In the genomic region with DNA sequence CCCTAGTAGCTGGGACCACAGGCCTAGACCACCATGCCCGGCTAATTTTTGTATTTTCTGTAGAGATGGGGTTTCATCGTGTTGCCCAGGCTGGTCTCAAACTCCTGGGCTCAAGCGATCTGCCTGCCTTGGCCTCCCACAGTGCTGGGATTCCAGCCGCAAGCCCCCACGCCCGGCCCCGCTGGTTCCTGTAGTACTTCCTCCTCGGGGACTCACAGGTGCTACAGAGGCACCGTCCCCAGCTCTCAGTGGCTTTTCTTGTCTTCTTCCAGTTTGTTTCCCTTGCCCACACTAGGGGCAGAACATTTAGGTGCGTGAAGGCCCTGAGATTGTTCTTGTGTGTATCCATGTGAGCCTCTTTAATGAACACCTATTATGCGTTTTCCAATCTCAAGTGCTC, we compare ENCODE assay signal across 14 cellular contexts. TPM values are rescaled to one million over a fixed set of nuclear protein-coding genes. Genes with fewer than 3 reads are reported as not detected.
DNase-seq lines count a peak whose midpoint lies in the region; ATAC-seq and TF ChIP-seq lines count a peak whose summit lies in the region.
"Had no signal": no experiment of that assay in that cellular context is flagged by ENCODE, and none has a peak within 500 bp of the region (broad histone marks: within the 10 kb centered on the region; RNA-seq: fewer than 3 reads in every experiment).

No MANE protein-coding gene starts in this region.

- H3K4me1 Mint-ChIP-seq in T-helper 1 cell treated with Interleukin-12 subunit alpha and Interleukin-12 subunit beta and Interleukin-4 antibody, amounts not matched to agents 30 μg/mL and 1 μg/mL, for 36 hours (ENCODE audit: low read depth), result peaks cover 49% of the 10 kb centered on the region
- H3K4me1 Mint-ChIP-seq in central memory CD8-positive, alpha-beta T cell, result peaks cover 64% of the 10 kb centered on the region
- peaks cover 76% of the 10 kb centered on the region for H3K4me1 Mint-ChIP-seq in stimulated activated effector memory CD8-positive, alpha-beta T cell treated with anti-CD3 and anti-CD28 coated beads, Interleukin-12 subunit alpha, Interleukin-12 subunit beta, amount 100 ng/mL, for 72 hours
- H3K4me1 Mint-ChIP-seq: mesothelial cell of epicardium had no signal

- no peaks in the 10 kb centered on the region for H3K9me3 ChIP-seq in MM.1S (replicated peaks; ENCODE audit: insufficient read depth, low read length)
- H3K9me3 ChIP-seq: HAP-1 had no signal

- peak overlapping the region; percentile 89 for H3K27ac Mint-ChIP-seq in T-helper 1 cell treated with Interleukin-12 subunit alpha and Interleukin-12 subunit beta and Interleukin-4 antibody, amounts not matched to agents 30 μg/mL and 1 μg/mL, for 36 hours
- H3K27ac Mint-ChIP-seq in central memory CD8-positive, alpha-beta T cell (ENCODE audit: low read depth), result peak overlapping the region; percentile 95
- peak overlapping the region; percentile 83 for H3K27ac Mint-ChIP-seq in stimulated activated effector memory CD8-positive, alpha-beta T cell treated with anti-CD3 and anti-CD28 coated beads, Interleukin-12 subunit alpha, Interleukin-12 subunit beta, amount 100 ng/mL, for 72 hours
- H3K27ac Mint-ChIP-seq: mesothelial cell of epicardium had no signal

- H3K27me3 Mint-ChIP-seq in T-helper 1 cell treated with Interleukin-12 subunit alpha and Interleukin-12 subunit beta and Interleukin-4 antibody, amounts not matched to agents 30 μg/mL and 1 μg/mL, for 36 hours (ENCODE audit: low read depth), result peaks cover 33% of the 10 kb centered on the region
- H3K27me3 Mint-ChIP-seq in central memory CD8-positive, alpha-beta T cell, result no peaks in the 10 kb centered on the region

- peak overlapping the region; percentile 81 for H3K4me3 Mint-ChIP-seq in T-helper 1 cell treated with Interleukin-12 subunit alpha and Interleukin-12 subunit beta and Interleukin-4 antibody, amounts not matched to agents 30 μg/mL and 1 μg/mL, for 36 hours
- H3K4me3 Mint-ChIP-seq in central memory CD8-positive, alpha-beta T cell, result peak overlapping the region; percentile 80
- peak overlapping the region; percentile 71 for H3K4me3 Mint-ChIP-seq in stimulated activated effector memory CD8-positive, alpha-beta T cell treated with anti-CD3 and anti-CD28 coated beads, Interleukin-12 subunit alpha, Interleukin-12 subunit beta, amount 100 ng/mL, for 72 hours
- H3K4me3 Mint-ChIP-seq: mesothelial cell of epicardium had no signal

- no peaks in the 10 kb centered on the region for H4K20me1 ChIP-seq in MM.1S (ENCODE audit: insufficient read depth, low read length)

- DNase-seq in T-helper 1 cell (no peak), MM.1S (peak; percentile 78), NCI-H345 treated with DMSO at 0.1 percent for 48 hours (lab: John Stamatoyannopoulos, UW; ENCODE audit: unreplicated experiment) (no peak), mucosa of gallbladder (ENCODE audit: low spot score) (no peak), GM19238 (ENCODE audit: insufficient read length, low spot score) (no peak)
- DNase-seq in central memory CD8-positive, alpha-beta T cell (ENCODE audit: low spot score in 2 of 2), result no peak
- peak in 1 of 2 donors; percentile 49 for DNase-seq in stimulated activated effector memory CD8-positive, alpha-beta T cell treated with anti-CD3 and anti-CD28 coated beads, Interleukin-12 subunit alpha, Interleukin-12 subunit beta, amount 100 ng/mL, for 72 hours (ENCODE audit: low spot score in 2 of 2)
- DNase-seq: 8988T, IMR-90, NCI-H2081 treated with DMSO at 0.1 percent for 48 hours had no signal

- no peaks in the 10 kb centered on the region for H3K9me2 ChIP-seq in MM.1S (replicated peaks; ENCODE audit: insufficient read depth, low read length)

- no peaks in the 10 kb centered on the region for H3K36me3 ChIP-seq in MM.1S (replicated peaks; ENCODE audit: insufficient read depth, low read length)
- H3K36me3 ChIP-seq: HAP-1 had no signal

- H3K9me3 Mint-ChIP-seq in T-helper 1 cell treated with Interleukin-12 subunit alpha and Interleukin-12 subunit beta and Interleukin-4 antibody, amounts not matched to agents 30 μg/mL and 1 μg/mL, for 36 hours, result peaks cover 18% of the 10 kb centered on the region
- no peaks in the 10 kb centered on the region for H3K9me3 Mint-ChIP-seq in central memory CD8-positive, alpha-beta T cell
- H3K9me3 Mint-ChIP-seq in stimulated activated effector memory CD8-positive, alpha-beta T cell treated with anti-CD3 and anti-CD28 coated beads, Interleukin-12 subunit alpha, Interleukin-12 subunit beta, amount 100 ng/mL, for 72 hours, result peaks cover 4% of the 10 kb centered on the region

- peaks cover 46% of the 10 kb centered on the region for H3F3A ChIP-seq in MM.1S (ENCODE audit: insufficient read depth, low read length)

- peaks cover 11% of the 10 kb centered on the region; the same call in 1 of the 2 replicates for H3K27me3 ChIP-seq in MM.1S (replicated peaks; ENCODE audit: insufficient read depth, low read length)

- peaks cover 32% of the 10 kb centered on the region for H3K4me1 ChIP-seq in MM.1S (ENCODE audit: low read length)
- H3K4me1 ChIP-seq: HAP-1 had no signal

- peak overlapping the region; percentile 98 for H3K27ac ChIP-seq in MM.1S (ENCODE audit: low read length)

- peaks cover 6% of the 10 kb centered on the region for H3K36me3 Mint-ChIP-seq in T-helper 1 cell treated with Interleukin-12 subunit alpha and Interleukin-12 subunit beta and Interleukin-4 antibody, amounts not matched to agents 30 μg/mL and 1 μg/mL, for 36 hours (ENCODE audit: low read depth)
- H3K36me3 Mint-ChIP-seq in central memory CD8-positive, alpha-beta T cell (ENCODE audit: insufficient read depth), result peaks cover 30% of the 10 kb centered on the region
- peaks cover 20% of the 10 kb centered on the region for H3K36me3 Mint-ChIP-seq in stimulated activated effector memory CD8-positive, alpha-beta T cell treated with anti-CD3 and anti-CD28 coated beads, Interleukin-12 subunit alpha, Interleukin-12 subunit beta, amount 100 ng/mL, for 72 hours
- H3K36me3 Mint-ChIP-seq: mesothelial cell of epicardium had no signal

- H3K4me2 ChIP-seq in MM.1S (ENCODE audit: low read depth, low read length), result peak overlapping the region; percentile 97

- H2AFZ ChIP-seq in MM.1S (ENCODE audit: low read length), result peak overlapping the region; percentile 42

- TF ChIP-seq CTCF in MM.1S (IDR thresholded peaks at IDR 0.05; ENCODE audit: low read length), result peak; percentile 28

- H3K9ac ChIP-seq in MM.1S (ENCODE audit: low read length), result peak overlapping the region; percentile 84

- H3K79me2 ChIP-seq in MM.1S (ENCODE audit: low read length), result peaks cover 24% of the 10 kb centered on the region

- ATAC-seq in central memory CD8-positive, alpha-beta T cell (replicated peaks; ENCODE audit: extremely low read depth, poor library complexity, severe bottlenecking), result no peak
- ATAC-seq in stimulated activated effector memory CD8-positive, alpha-beta T cell treated with anti-CD3 and anti-CD28 coated beads, Interleukin-12 subunit alpha, Interleukin-12 subunit beta, amount 100 ng/mL, for 72 hours, result no peak

- H3K4me3 ChIP-seq in MM.1S (ENCODE audit: low read length), result peak overlapping the region; percentile 34
- H3K4me3 ChIP-seq: HAP-1 had no signal

RNA-seq across cellular contexts. Expression of gene ZBP1, which starts 0.8 kb away (rescaled TPM):
- total RNA-seq in mucosa of gallbladder, result 1.3 TPM
- total RNA-seq: IMR-90, mesothelial cell of epicardium, renal cortical epithelial cell had no signal
